Comparison of ENCODE assay signal across 26 cellular contexts in the genomic region with DNA sequence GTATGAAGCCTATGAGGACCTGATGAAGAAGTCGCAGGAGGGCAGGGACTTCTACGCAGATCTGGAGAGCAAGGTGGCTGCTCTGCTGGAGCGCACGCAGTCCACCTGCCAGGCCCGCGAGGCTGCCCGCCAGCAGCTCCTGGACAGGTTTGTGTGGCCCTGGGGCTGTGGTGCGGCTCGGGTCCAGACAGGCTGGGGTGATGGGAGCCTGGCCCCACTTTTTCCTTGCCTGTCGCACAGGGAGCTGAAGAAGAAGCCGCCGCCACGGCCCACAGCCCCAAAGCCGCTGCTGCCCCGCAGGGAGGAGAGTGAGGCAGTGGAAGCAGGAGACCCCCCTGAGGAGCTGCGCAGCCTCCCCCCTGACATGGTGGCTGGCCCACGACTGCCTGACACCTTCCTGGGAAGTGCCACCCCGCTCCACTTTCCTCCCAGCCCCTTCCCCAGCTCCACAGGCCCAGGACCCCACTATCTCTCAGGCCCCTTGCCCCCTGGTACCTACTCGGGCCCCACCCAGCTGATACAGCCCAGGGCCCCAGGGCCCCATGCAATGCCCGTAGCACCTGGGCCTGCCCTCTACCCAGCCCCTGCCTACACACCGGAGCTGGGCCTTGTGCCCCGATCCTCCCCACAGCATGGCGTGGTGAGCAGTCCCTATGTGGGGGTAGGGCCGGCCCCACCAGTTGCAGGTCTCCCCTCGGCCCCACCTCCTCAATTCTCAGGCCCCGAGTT.
"Had no signal": no experiment of that assay in that cellular context is flagged by ENCODE, and none has a peak within 500 bp of the region (broad histone marks: within the 10 kb centered on the region; RNA-seq: fewer than 3 reads in every experiment).

No MANE protein-coding gene starts in this region.

- H3K27me3 Mint-ChIP-seq: activated CD4-positive, alpha-beta T cell treated with anti-CD3 and anti-CD28 coated beads, Interleukin-2, amount 10 ng/mL, durations not matched to agents 7 days and 5 days; activated CD8-positive, alpha-beta memory T cell treated with anti-CD3 and anti-CD28 coated beads, Interleukin-2, amount 10 ng/mL, durations not matched to agents 7 days and 5 days; activated CD8-positive, alpha-beta T cell treated with anti-CD3 and anti-CD28 coated beads for 36 hours; activated naive CD8-positive, alpha-beta T cell; naive thymus-derived CD4-positive, alpha-beta T cell; type B pancreatic cell had no signal

- H3K27ac Mint-ChIP-seq: activated CD4-positive, alpha-beta T cell treated with anti-CD3 and anti-CD28 coated beads, Interleukin-2, amount 10 ng/mL, durations not matched to agents 7 days and 5 days; activated CD8-positive, alpha-beta memory T cell treated with anti-CD3 and anti-CD28 coated beads, Interleukin-2, amount 10 ng/mL, durations not matched to agents 7 days and 5 days; activated CD8-positive, alpha-beta T cell treated with anti-CD3 and anti-CD28 coated beads for 36 hours; activated naive CD8-positive, alpha-beta T cell; stimulated activated effector memory CD8-positive, alpha-beta T cell treated with anti-CD3 and anti-CD28 coated beads, Interleukin-12 subunit alpha, Interleukin-12 subunit beta, amount 100 ng/mL, for 72 hours; type B pancreatic cell had no signal

- H3K27me3 ChIP-seq: adrenal gland, ascending aorta, brain microvascular endothelial cell, left lung, testis, vagina had no signal

- H3K4me3 Mint-ChIP-seq: activated CD4-positive, alpha-beta T cell treated with anti-CD3 and anti-CD28 coated beads, Interleukin-2, amount 10 ng/mL, durations not matched to agents 7 days and 5 days; activated CD8-positive, alpha-beta memory T cell treated with anti-CD3 and anti-CD28 coated beads, Interleukin-2, amount 10 ng/mL, durations not matched to agents 7 days and 5 days; activated CD8-positive, alpha-beta T cell treated with anti-CD3 and anti-CD28 coated beads for 36 hours; activated naive CD8-positive, alpha-beta T cell; immature natural killer cell; naive thymus-derived CD4-positive, alpha-beta T cell; neural crest cell; stimulated activated effector memory CD8-positive, alpha-beta T cell treated with anti-CD3 and anti-CD28 coated beads, Interleukin-12 subunit alpha, Interleukin-12 subunit beta, amount 100 ng/mL, for 72 hours; type B pancreatic cell had no signal

- H3K4me3 ChIP-seq: adrenal gland, ascending aorta, left lung, testis, vagina had no signal

- ATAC-seq: activated CD4-positive, CD25-positive, alpha-beta regulatory T cell treated with anti-CD3 and anti-CD28 coated beads, Interleukin-2, amount 50 U/mL, for 24 hours; activated CD8-positive, alpha-beta memory T cell treated with anti-CD3 and anti-CD28 coated beads, Interleukin-2, amount 10 ng/mL, durations not matched to agents 7 days and 5 days; activated CD8-positive, alpha-beta T cell treated with anti-CD3 and anti-CD28 coated beads for 36 hours; esophagus mucosa; left lung; naive thymus-derived CD4-positive, alpha-beta T cell; sciatic nerve; stimulated activated effector memory CD8-positive, alpha-beta T cell treated with anti-CD3 and anti-CD28 coated beads, Interleukin-12 subunit alpha, Interleukin-12 subunit beta, amount 100 ng/mL, for 72 hours had no signal

- H3K9me3 Mint-ChIP-seq: activated CD4-positive, alpha-beta T cell treated with anti-CD3 and anti-CD28 coated beads, Interleukin-2, amount 10 ng/mL, durations not matched to agents 7 days and 5 days; activated CD8-positive, alpha-beta T cell treated with anti-CD3 and anti-CD28 coated beads for 36 hours; immature natural killer cell; naive thymus-derived CD4-positive, alpha-beta T cell; neural crest cell; stimulated activated effector memory CD8-positive, alpha-beta T cell treated with anti-CD3 and anti-CD28 coated beads, Interleukin-12 subunit alpha, Interleukin-12 subunit beta, amount 100 ng/mL, for 72 hours; type B pancreatic cell had no signal

- H3K27ac ChIP-seq: adrenal gland, ascending aorta, brain microvascular endothelial cell, left lung, testis, vagina, VCaP had no signal

- H3K36me3 Mint-ChIP-seq: activated naive CD8-positive, alpha-beta T cell had no signal

- DNase-seq: activated CD4-positive, alpha-beta T cell treated with anti-CD3 and anti-CD28 coated beads, Interleukin-2, amount 10 ng/mL, durations not matched to agents 7 days and 5 days; activated CD8-positive, alpha-beta memory T cell treated with anti-CD3 and anti-CD28 coated beads, Interleukin-2, amount 10 ng/mL, durations not matched to agents 7 days and 5 days; activated CD8-positive, alpha-beta T cell treated with anti-CD3 and anti-CD28 coated beads for 36 hours; activated effector memory CD4-positive, alpha-beta T cell treated with anti-CD3 and anti-CD28 coated beads, Interleukin-2, amount 50 U/mL, for 16 hours; activated T-cell treated with anti-CD3 and anti-CD28 coated beads for 4 hours; brain microvascular endothelial cell; caudate nucleus; effector memory CD4-positive, alpha-beta T cell; foreskin melanocyte; immature natural killer cell; naive thymus-derived CD4-positive, alpha-beta T cell; small intestine; stimulated activated CD4-positive, alpha-beta T cell treated with anti-CD3 and anti-CD28 coated beads, Interleukin-2, amount 100 ng/mL, for 24 hours; testis had no signal

- H3K4me1 Mint-ChIP-seq: immature natural killer cell had no signal

- H3K9me3 ChIP-seq: adrenal gland, ascending aorta, left lung, testis, vagina had no signal
